In the genomic region with DNA sequence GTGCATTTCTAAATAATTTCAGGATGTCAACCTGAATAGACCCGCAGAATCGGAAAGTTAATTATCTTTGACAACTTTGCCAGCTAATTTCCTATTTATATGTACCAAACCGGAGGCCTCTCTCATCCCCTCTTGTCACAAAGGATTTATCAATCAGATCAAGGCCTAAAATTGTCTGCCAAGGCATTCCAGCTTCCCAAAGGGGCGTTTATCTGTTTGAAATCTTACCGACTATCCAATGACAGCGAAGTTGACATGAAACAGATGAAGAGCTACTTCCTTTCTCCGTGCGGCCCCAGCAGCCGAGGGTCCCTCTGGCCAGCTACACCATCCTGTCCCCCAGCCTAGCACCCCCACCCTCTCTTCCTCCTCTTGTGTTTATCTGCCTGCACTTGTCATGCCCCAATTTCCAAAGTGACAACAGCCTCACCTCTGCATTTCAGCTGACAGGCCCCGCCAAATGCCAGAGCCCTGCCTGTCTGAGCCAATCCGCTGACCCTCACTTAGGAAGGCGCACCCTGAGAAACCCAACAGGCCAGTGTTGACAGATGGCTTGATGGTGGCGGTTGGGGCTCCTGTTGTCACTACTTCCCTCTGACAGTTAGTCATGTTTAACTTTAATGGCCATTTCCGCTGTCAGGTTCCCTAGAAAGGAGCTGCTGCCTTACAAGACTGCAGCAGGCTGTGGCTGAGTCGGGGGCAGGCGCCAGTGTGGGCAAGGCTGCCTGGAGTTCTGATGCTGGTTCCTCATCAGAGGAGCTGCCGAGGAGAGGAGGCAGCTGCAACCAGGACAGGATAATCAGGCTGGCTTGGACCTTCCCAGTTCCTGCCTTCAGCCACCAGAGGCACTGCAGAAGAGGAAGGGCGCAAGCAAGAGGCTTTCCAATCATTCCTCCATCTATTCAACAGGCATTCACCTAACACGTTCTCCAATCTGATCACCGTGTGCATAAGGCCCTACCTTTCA, we compare ENCODE assay signal across 12 cellular contexts.
DNase-seq lines count a peak whose midpoint lies in the region; ATAC-seq and TF ChIP-seq lines count a peak whose summit lies in the region.
"Had no signal": no experiment of that assay in that cellular context is flagged by ENCODE, and none has a peak within 500 bp of the region (broad histone marks: within the 10 kb centered on the region; RNA-seq: fewer than 3 reads in every experiment).

No MANE protein-coding gene starts in this region.

- no peaks in the 10 kb centered on the region for H3K9me2 ChIP-seq in OCI-LY7 (ENCODE audit: insufficient read depth, low read length)
- H3K9me2 ChIP-seq in hepatocyte (replicated peaks; ENCODE audit: insufficient read depth), result no peaks in the 10 kb centered on the region

- no peaks in the 10 kb centered on the region for H3K4me1 ChIP-seq in A673 (ENCODE audit: insufficient read depth, low read length, poor library complexity, severe bottlenecking)
- H3K4me1 ChIP-seq in OCI-LY7 (ENCODE audit: insufficient read depth, low read length, poor library complexity, severe bottlenecking), result no peaks in the 10 kb centered on the region
- H3K4me1 ChIP-seq in hepatocyte (ENCODE audit: insufficient read depth), result no peaks in the 10 kb centered on the region

- no peak overlapping the region for H3K4me3 Mint-ChIP-seq in stimulated activated naive CD8-positive, alpha-beta T cell treated with anti-CD3 and anti-CD28 coated beads, Interleukin-15, amount 100 ng/mL, for 72 hours
- H3K4me3 Mint-ChIP-seq: stimulated activated naive CD8-positive, alpha-beta T cell treated with anti-CD3 and anti-CD28 coated beads, Interleukin-15, Interleukin-2, amounts not matched to agents 100 ng/mL and 50 ng/mL, for 24 hours had no signal

- H3K4me2 ChIP-seq in OCI-LY7 (ENCODE audit: low read length) (no peak overlapping the region), hepatocyte (no peak overlapping the region)

- H2AFZ ChIP-seq in OCI-LY7 (ENCODE audit: low read length) (no peak overlapping the region), hepatocyte (no peak overlapping the region)

- CTCF ChIA-PET in A673 (lab: Charles Lee), result no interaction called here
- CTCF ChIA-PET in OCI-LY7 (lab: Charles Lee; ENCODE audit: unreplicated experiment), result no interaction called here

- no peak overlapping the region for H3K27ac Mint-ChIP-seq in stimulated activated naive CD8-positive, alpha-beta T cell treated with anti-CD3 and anti-CD28 coated beads, Interleukin-15, amount 100 ng/mL, for 72 hours
- H3K27ac Mint-ChIP-seq: stimulated activated naive CD8-positive, alpha-beta T cell treated with anti-CD3 and anti-CD28 coated beads, Interleukin-15, Interleukin-2, amounts not matched to agents 100 ng/mL and 50 ng/mL, for 24 hours had no signal

- H3K4me1 Mint-ChIP-seq in stimulated activated naive CD8-positive, alpha-beta T cell treated with anti-CD3 and anti-CD28 coated beads, Interleukin-15, amount 100 ng/mL, for 72 hours, result no peaks in the 10 kb centered on the region

- peaks cover 37% of the 10 kb centered on the region for H3K27me3 Mint-ChIP-seq in stimulated activated naive CD8-positive, alpha-beta T cell treated with anti-CD3 and anti-CD28 coated beads, Interleukin-15, amount 100 ng/mL, for 72 hours

- H3K79me2 ChIP-seq in OCI-LY7 (ENCODE audit: insufficient read depth, low read depth, low read length), result no peaks in the 10 kb centered on the region
- H3K79me2 ChIP-seq in hepatocyte, result no peaks in the 10 kb centered on the region

- no peaks in the 10 kb centered on the region for H4K20me1 ChIP-seq in OCI-LY7 (ENCODE audit: insufficient read depth, low read length)
- no peaks in the 10 kb centered on the region for H4K20me1 ChIP-seq in hepatocyte (ENCODE audit: insufficient read depth, poor library complexity, severe bottlenecking)

- 60% methylated on average over 20 of the region's 20 CpGs for WGBS in hepatocyte (ENCODE audit: low lambda C conversion rate, missing lambda C conversion rate)

- ATAC-seq in GM21381 (IDR thresholded peaks at IDR 0.05; ENCODE audit: unreplicated experiment), result no peak
- no peak for ATAC-seq in stimulated activated naive CD8-positive, alpha-beta T cell treated with anti-CD3 and anti-CD28 coated beads, Interleukin-15, amount 100 ng/mL, for 72 hours

- peaks cover 0 to 7% of the 10 kb centered on the region in 2 donors for H3K9me3 Mint-ChIP-seq in stimulated activated naive CD8-positive, alpha-beta T cell treated with anti-CD3 and anti-CD28 coated beads, Interleukin-15, amount 100 ng/mL, for 72 hours
- H3K9me3 Mint-ChIP-seq: stimulated activated naive CD8-positive, alpha-beta T cell treated with anti-CD3 and anti-CD28 coated beads, Interleukin-15, Interleukin-2, amounts not matched to agents 100 ng/mL and 50 ng/mL, for 24 hours had no signal

- H3K9me3 ChIP-seq in A673 (ENCODE audit: low read depth, low read length, poor library complexity, severe bottlenecking) (no peaks in the 10 kb centered on the region), OCI-LY7 (ENCODE audit: low read length) (no peaks in the 10 kb centered on the region), hepatocyte (ENCODE audit: low read depth) (no peaks in the 10 kb centered on the region), MG63 (no peaks in the 10 kb centered on the region)

- no peaks in the 10 kb centered on the region for H3K27me3 ChIP-seq in A673 (replicated peaks; ENCODE audit: insufficient read depth, low read depth, low read length, poor library complexity)
- no peaks in the 10 kb centered on the region for H3K27me3 ChIP-seq in hepatocyte
- no peaks in the 10 kb centered on the region for H3K27me3 ChIP-seq in MG63

- BruUV-seq in A673 (replicated peaks; lab: Mats Ljungman, UMichigan) (no TSS peak), OCI-LY7 (replicated peaks; lab: Mats Ljungman, UMichigan) (no TSS peak)

- TF ChIP-seq CTCF in A673 (conservative IDR thresholded peaks at IDR 0.05; ENCODE audit: low read depth, low read length) (no peak), GM12864 (IDR thresholded peaks at IDR 0.05; ENCODE audit: low read depth, low read length, missing control alignments) (peak; percentile 55), OCI-LY7 (conservative IDR thresholded peaks at IDR 0.05; ENCODE audit: low read length) (peak; percentile 44), hepatocyte (IDR thresholded peaks at IDR 0.05; ENCODE audit: poor library complexity) (peak; percentile 22)

- H3K27ac ChIP-seq in A673 (ENCODE audit: low read depth, low read length, poor library complexity, severe bottlenecking) (no peak overlapping the region), OCI-LY7 (ENCODE audit: low read depth, low read length, poor library complexity, severe bottlenecking) (no peak overlapping the region), hepatocyte (no peak overlapping the region)

- intact Hi-C loops in A673 (cut with micrococcal nuclease; ENCODE audit: unreplicated experiment) (no loop called here), OCI-LY7 (cut with micrococcal nuclease; ENCODE audit: unreplicated experiment) (no loop called here)

- peak; percentile 1 for DNase-seq in A673 (ENCODE audit: low spot score)
- no peak for DNase-seq in GM12864 (ENCODE audit: low read depth)
- DNase-seq in OCI-LY7 (ENCODE audit: low spot score), result no peak
- peak; percentile 16 for DNase-seq in hepatocyte (ENCODE audit: low spot score)
- no peak for DNase-seq in DMS 273 (lab: John Stamatoyannopoulos, UW; ENCODE audit: unreplicated experiment)
- no peak for DNase-seq in MG63
- DNase-seq in stimulated activated naive CD8-positive, alpha-beta T cell treated with anti-CD3 and anti-CD28 coated beads, Interleukin-15, amount 100 ng/mL, for 72 hours, result no peak
- DNase-seq: activated effector memory CD4-positive, alpha-beta T cell treated with Interleukin-2 at 50 U/mL for 16 hours; left cardiac atrium; NCI-H2171 had no signal

- POLR2A ChIA-PET in A673 (lab: Charles Lee; ENCODE audit: low non-redundant PET) (no interaction called here), OCI-LY7 (lab: Charles Lee) (no interaction called here)

- H3K36me3 ChIP-seq in A673 (ENCODE audit: insufficient read depth, low read length, poor library complexity, severe bottlenecking), result no peaks in the 10 kb centered on the region
- no peaks in the 10 kb centered on the region for H3K36me3 ChIP-seq in OCI-LY7 (ENCODE audit: insufficient read depth, low read length)
- H3K36me3 ChIP-seq in hepatocyte (replicated peaks; ENCODE audit: insufficient read depth, low read depth), result no peaks in the 10 kb centered on the region
- H3K36me3 ChIP-seq in MG63, result no peaks in the 10 kb centered on the region

- H3K4me3 ChIP-seq in A673 (ENCODE audit: low read depth, low read length, poor library complexity, severe bottlenecking) (no peak overlapping the region), GM12864 (ENCODE audit: low read depth, low read length) (no peak overlapping the region), OCI-LY7 (ENCODE audit: low read depth, low read length, poor library complexity, severe bottlenecking) (no peak overlapping the region), hepatocyte (no peak overlapping the region), MG63 (no peak overlapping the region)

Comparison
In these comparisons a context has a peak if more than half of its experiments do, and no peak if none do; other contexts are left out.
1. DNase-seq: peak in A673 (single experiment) and hepatocyte (single experiment); none in GM12864 (single experiment), OCI-LY7 (single experiment), DMS 273 (single experiment), MG63 (single experiment) and stimulated activated naive CD8-positive, alpha-beta T cell treated with anti-CD3 and anti-CD28 coated beads, Interleukin-15, amount 100 ng/mL, for 72 hours (0 of 2).